10 cellular contexts compared by ENCODE assay signal in genomic region chr4:40844261-40844660, GRCh38.
"Had no signal": no experiment of that assay in that cellular context is flagged by ENCODE, and none has a peak within 500 bp of the region (broad histone marks: within the 10 kb centered on the region; RNA-seq: fewer than 3 reads in every experiment).

No MANE protein-coding gene starts in this region.

- H3K36me3 ChIP-seq: gastroesophageal sphincter, lower lobe of right lung, prostate gland, thyroid gland, uterus had no signal

- FAIRE-seq: endometrium had no signal

- H3K27me3 ChIP-seq: gastroesophageal sphincter, thyroid gland, uterus had no signal

- DNase-seq: anterior cingulate cortex; left cardiac atrium; lower lobe of right lung; midbrain; stimulated activated CD4-positive, alpha-beta T cell treated with anti-CD3 and anti-CD28 coated beads, Interleukin-12 subunit alpha, Interleukin-12 subunit beta, amount 100 ng/mL, for 4 hours; thyroid gland; uterus had no signal

- H3K27ac ChIP-seq: lower lobe of right lung, prostate gland, thyroid gland, uterus had no signal

- H3K4me1 ChIP-seq: prostate gland, uterus had no signal

- H3K4me3 ChIP-seq: gastroesophageal sphincter, lower lobe of right lung, prostate gland, thyroid gland, uterus had no signal

- ATAC-seq: gastroesophageal sphincter, left cardiac atrium had no signal

- H3K9me3 ChIP-seq: gastroesophageal sphincter, lower lobe of right lung, prostate gland, thyroid gland, uterus had no signal
